ENCODE assay signal across 8 cellular contexts in the genomic region with DNA sequence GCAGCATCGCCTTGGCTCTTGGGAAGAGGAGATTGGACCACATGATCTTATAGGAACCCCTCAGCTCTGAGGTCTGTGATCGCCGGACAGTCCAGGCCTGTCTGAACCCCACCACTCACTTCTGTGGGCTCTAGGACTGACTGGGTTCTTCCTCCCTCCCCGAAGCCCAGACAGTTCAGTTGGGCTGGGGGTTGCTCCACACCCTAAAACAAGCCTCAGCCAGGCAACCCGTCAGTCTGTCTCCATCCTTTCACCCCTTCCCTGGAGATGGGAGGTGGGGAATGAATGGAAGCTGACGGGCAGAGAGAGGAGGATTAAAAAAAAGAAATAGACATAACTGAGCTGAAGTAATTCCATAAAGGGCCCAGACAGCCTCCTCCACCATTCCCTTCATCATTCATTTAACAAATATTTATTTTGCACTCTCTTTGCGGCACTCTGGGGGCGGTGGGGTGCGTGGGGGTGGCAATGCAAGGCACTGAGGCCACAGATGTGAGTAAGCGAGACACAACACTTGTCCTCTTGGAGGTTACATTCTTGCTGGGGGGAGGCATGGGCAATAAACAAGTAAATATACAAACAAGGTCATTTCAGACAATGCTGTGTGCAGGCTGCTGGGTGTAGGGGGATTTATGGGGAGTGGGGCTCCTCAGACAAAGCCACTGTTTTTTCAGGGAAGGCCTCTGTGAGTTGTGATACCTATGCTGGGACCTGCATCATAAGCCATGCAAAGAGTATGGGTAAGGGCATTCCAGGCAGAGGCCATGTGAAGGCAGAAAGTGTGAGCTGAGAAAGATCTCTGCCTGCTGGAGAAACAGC. TPM values are rescaled to one million over a fixed set of nuclear protein-coding genes. Genes with fewer than 3 reads are reported as not detected.
A peak's percentile ranks its signal among the peaks of the same experiment; 100 is the strongest.
DNase-seq lines count a peak whose midpoint lies in the region; ATAC-seq and TF ChIP-seq lines count a peak whose summit lies in the region.

No MANE protein-coding gene starts in this region.

- intact Hi-C loops in ascending aorta (cut with DNase I), result no loop called here

- H3K4me3 ChIP-seq in HL-60 (replicated peaks; ENCODE audit: insufficient read depth, low read length), result peak overlapping the region; percentile 30; the same call in 1 of the 2 replicates
- peak overlapping the region; percentile 43 to 64 for H3K4me3 ChIP-seq in ascending aorta
- H3K4me3 ChIP-seq in muscle layer of duodenum (ENCODE audit: low read depth in 1 of 2, low read length in 2 of 2), result peak overlapping the region; percentile 31 to 45

- H3K27ac ChIP-seq in HL-60 (replicated peaks) (no peak overlapping the region), ascending aorta (no peak overlapping the region), muscle layer of duodenum (ENCODE audit: low read length) (no peak overlapping the region)

- ATAC-seq in HG02981 (IDR thresholded peaks at IDR 0.05; ENCODE audit: unreplicated experiment), result no peak

- H3K4me1 ChIP-seq in ascending aorta (peaks cover 13 to 19% of the 10 kb centered on the region in 2 donors), muscle layer of duodenum (ENCODE audit: control insufficient read depth in 1 of 2, insufficient read depth in 2 of 2, low read length in 2 of 2) (peaks cover 0 to 24% of the 10 kb centered on the region in 2 donors)

- no peak for TF ChIP-seq CTCF in HL-60 (IDR thresholded peaks at IDR 0.05; ENCODE audit: insufficient read depth, low read length)
- no peak for TF ChIP-seq CTCF in ascending aorta (IDR thresholded peaks at IDR 0.05)

- no peaks in the 10 kb centered on the region for H3K9me3 ChIP-seq in ascending aorta
- no peaks in the 10 kb centered on the region for H3K9me3 ChIP-seq in muscle layer of duodenum (ENCODE audit: control insufficient read depth in 1 of 2, low read length in 2 of 2)

- H3K36me3 ChIP-seq in ascending aorta (no peaks in the 10 kb centered on the region), muscle layer of duodenum (ENCODE audit: control insufficient read depth in 1 of 2, insufficient read depth in 2 of 2, low read length in 2 of 2) (no peaks in the 10 kb centered on the region)

- DNase-seq in AG20443 (ENCODE audit: low spot score) (peak; percentile 9), HL-60 (ENCODE audit: low read depth in 1 of 2, low spot score in 1 of 2) (no peak), ascending aorta (ENCODE audit: low spot score in 2 of 2) (no peak), LoVo (ENCODE audit: low spot score) (no peak), NCI-H82 (lab: John Stamatoyannopoulos, UW) (no peak), NCI-H446 (lab: John Stamatoyannopoulos, UW) (no peak)

- H3K27me3 ChIP-seq in HL-60 (ENCODE audit: insufficient read depth, poor library complexity, severe bottlenecking), result peaks cover 34% of the 10 kb centered on the region
- peaks cover 19% of the 10 kb centered on the region for H3K27me3 ChIP-seq in ascending aorta
- H3K27me3 ChIP-seq in muscle layer of duodenum (ENCODE audit: low read depth, low read length), result peaks cover 45% of the 10 kb centered on the region

RNA-seq across cellular contexts. Expression of a gene that starts 12.9 kb away (rescaled TPM):
- total RNA-seq in ascending aorta, result not detected

RNA-seq across cellular contexts. Expression of a gene that starts 34.0 kb away (rescaled TPM):
- total RNA-seq in ascending aorta, result 1.2 TPM
